ENCODE assay signal across 4 cellular contexts in the genomic region with DNA sequence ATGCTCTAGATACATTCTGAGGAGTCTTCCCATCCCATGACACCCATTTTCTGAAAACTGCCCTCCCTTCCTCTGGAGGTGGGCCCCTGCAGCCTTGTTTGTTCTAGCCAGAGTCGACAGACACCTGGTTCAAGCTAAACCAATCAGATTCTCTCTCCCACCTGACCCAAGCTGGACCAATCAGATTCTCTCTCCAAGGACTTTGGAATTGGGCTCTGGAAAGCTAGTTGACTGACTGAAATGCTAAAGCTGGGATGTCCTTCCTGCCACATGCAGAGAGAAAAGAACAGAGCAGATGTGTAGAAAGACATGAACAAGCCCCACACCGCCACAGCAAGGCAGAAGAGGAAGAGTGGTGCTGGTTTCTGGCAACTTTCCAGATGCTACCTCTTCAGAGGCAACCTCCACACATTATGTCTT.
TF ChIP-seq lines count a peak whose summit lies in the region.

No MANE protein-coding gene starts in this region.

TF ChIP-seq in A549, 52 proteins besides CTCF, POLR2A, EP300 and RAD21:
- TF ChIP-seq, protein P1, sequence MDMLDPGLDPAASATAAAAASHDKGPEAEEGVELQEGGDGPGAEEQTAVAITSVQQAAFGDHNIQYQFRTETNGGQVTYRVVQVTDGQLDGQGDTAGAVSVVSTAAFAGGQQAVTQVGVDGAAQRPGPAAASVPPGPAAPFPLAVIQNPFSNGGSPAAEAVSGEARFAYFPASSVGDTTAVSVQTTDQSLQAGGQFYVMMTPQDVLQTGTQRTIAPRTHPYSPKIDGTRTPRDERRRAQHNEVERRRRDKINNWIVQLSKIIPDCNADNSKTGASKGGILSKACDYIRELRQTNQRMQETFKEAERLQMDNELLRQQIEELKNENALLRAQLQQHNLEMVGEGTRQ (IDR thresholded peaks at IDR 0.05) = 0 out of 2 replicates have a peak, but pooled peaks have one; percentile 9
- TF ChIP-seq TP53 (CRISPR knock-in tag; IDR thresholded peaks at IDR 0.05) = no peak
- no peak for TF ChIP-seq KDM5A (IDR thresholded peaks at IDR 0.05)

TF ChIP-seq in HCT116, 20 proteins besides CTCF, POLR2A, EP300 and RAD21:
- TF ChIP-seq SP1 (IDR thresholded peaks at IDR 0.05; ENCODE audit: low read depth) (no peak), YY1 (IDR thresholded peaks at IDR 0.05; ENCODE audit: extremely low read depth, insufficient replicate concordance, low read depth, low read length) (no peak), SIN3A (IDR thresholded peaks at IDR 0.05; ENCODE audit: low read depth) (no peak), CEBPB (IDR thresholded peaks at IDR 0.05; ENCODE audit: low read depth) (no peak), FOSL1 (IDR thresholded peaks at IDR 0.05; ENCODE audit: low read depth) (no peak)
- TF ChIP-seq, protein P2, sequence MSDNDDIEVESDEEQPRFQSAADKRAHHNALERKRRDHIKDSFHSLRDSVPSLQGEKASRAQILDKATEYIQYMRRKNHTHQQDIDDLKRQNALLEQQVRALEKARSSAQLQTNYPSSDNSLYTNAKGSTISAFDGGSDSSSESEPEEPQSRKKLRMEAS (IDR thresholded peaks at IDR 0.05) = no peak
- TF ChIP-seq, protein P3, sequence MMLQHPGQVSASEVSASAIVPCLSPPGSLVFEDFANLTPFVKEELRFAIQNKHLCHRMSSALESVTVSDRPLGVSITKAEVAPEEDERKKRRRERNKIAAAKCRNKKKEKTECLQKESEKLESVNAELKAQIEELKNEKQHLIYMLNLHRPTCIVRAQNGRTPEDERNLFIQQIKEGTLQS (IDR thresholded peaks at IDR 0.05) = no peak
- TF ChIP-seq, protein P4, sequence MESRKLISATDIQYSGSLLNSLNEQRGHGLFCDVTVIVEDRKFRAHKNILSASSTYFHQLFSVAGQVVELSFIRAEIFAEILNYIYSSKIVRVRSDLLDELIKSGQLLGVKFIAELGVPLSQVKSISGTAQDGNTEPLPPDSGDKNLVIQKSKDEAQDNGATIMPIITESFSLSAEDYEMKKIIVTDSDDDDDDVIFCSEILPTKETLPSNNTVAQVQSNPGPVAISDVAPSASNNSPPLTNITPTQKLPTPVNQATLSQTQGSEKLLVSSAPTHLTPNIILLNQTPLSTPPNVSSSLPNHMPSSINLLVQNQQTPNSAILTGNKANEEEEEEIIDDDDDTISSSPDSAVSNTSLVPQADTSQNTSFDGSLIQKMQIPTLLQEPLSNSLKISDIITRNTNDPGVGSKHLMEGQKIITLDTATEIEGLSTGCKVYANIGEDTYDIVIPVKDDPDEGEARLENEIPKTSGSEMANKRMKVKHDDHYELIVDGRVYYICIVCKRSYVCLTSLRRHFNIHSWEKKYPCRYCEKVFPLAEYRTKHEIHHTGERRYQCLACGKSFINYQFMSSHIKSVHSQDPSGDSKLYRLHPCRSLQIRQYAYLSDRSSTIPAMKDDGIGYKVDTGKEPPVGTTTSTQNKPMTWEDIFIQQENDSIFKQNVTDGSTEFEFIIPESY (IDR thresholded peaks at IDR 0.05; ENCODE audit: extremely low read depth, insufficient replicate concordance, low read length) = no peak

TF ChIP-seq in K562, 482 proteins besides CTCF, POLR2A, EP300 and RAD21:
- TF ChIP-seq, protein P5, sequence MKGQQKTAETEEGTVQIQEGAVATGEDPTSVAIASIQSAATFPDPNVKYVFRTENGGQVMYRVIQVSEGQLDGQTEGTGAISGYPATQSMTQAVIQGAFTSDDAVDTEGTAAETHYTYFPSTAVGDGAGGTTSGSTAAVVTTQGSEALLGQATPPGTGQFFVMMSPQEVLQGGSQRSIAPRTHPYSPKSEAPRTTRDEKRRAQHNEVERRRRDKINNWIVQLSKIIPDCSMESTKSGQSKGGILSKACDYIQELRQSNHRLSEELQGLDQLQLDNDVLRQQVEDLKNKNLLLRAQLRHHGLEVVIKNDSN (CRISPR knock-in tag; IDR thresholded peaks at IDR 0.05) = peak; percentile 74
- TF ChIP-seq RAD51 (IDR thresholded peaks at IDR 0.05; ENCODE audit: borderline replicate concordance, low read depth) (peak; percentile 54; the same call in 1 of the 2 replicates), JUN (IDR thresholded peaks at IDR 0.05; ENCODE audit: borderline replicate concordance, low read depth, low read length) (no peak), JUN (CRISPR knock-in tag; IDR thresholded peaks at IDR 0.05; ENCODE audit: borderline replicate concordance) (no peak), PHTF2 (CRISPR knock-in tag; IDR thresholded peaks at IDR 0.05) (no peak), ZC3H8 (IDR thresholded peaks at IDR 0.05) (no peak), ASH1L (IDR thresholded peaks at IDR 0.05; ENCODE audit: borderline replicate concordance, low read depth, partially characterized antibody) (no peak), SMAD4 (CRISPR knock-in tag; conservative IDR thresholded peaks at IDR 0.05) (no peak), NFYB (IDR thresholded peaks at IDR 0.05; ENCODE audit: extremely low read depth, insufficient read length) (peak; percentile 5), FOXA3 (CRISPR knock-in tag; conservative IDR thresholded peaks at IDR 0.05 in 1 of 2, IDR thresholded peaks at IDR 0.05 in 1 of 2) (0 out of 4 replicates have a peak, but pooled peaks of 1 of the 2 experiments have one; percentile 22), NFIC (IDR thresholded peaks at IDR 0.05) (peak; percentile 87)
- TF ChIP-seq, protein P6, sequence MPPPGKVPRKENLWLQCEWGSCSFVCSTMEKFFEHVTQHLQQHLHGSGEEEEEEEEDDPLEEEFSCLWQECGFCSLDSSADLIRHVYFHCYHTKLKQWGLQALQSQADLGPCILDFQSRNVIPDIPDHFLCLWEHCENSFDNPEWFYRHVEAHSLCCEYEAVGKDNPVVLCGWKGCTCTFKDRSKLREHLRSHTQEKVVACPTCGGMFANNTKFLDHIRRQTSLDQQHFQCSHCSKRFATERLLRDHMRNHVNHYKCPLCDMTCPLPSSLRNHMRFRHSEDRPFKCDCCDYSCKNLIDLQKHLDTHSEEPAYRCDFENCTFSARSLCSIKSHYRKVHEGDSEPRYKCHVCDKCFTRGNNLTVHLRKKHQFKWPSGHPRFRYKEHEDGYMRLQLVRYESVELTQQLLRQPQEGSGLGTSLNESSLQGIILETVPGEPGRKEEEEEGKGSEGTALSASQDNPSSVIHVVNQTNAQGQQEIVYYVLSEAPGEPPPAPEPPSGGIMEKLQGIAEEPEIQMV (tag; conservative IDR thresholded peaks at IDR 0.05; ENCODE audit: low read depth) = no peak
- TF ChIP-seq, protein P7, sequence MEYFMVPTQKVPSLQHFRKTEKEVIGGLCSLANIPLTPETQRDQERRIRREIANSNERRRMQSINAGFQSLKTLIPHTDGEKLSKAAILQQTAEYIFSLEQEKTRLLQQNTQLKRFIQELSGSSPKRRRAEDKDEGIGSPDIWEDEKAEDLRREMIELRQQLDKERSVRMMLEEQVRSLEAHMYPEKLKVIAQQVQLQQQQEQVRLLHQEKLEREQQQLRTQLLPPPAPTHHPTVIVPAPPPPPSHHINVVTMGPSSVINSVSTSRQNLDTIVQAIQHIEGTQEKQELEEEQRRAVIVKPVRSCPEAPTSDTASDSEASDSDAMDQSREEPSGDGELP (CRISPR knock-in tag; IDR thresholded peaks at IDR 0.05; ENCODE audit: borderline replicate concordance) = no peak
- TF ChIP-seq, protein P1 (CRISPR knock-in tag; IDR thresholded peaks at IDR 0.05) = 0 out of 2 replicates have a peak, but pooled peaks have one; percentile 43

TF ChIP-seq in HepG2, 621 proteins besides CTCF, POLR2A, EP300 and RAD21 (continues in another document):
- no peak for TF ChIP-seq ZFP62 (CRISPR knock-in tag; IDR thresholded peaks at IDR 0.05)
- no peak for TF ChIP-seq NFIB (CRISPR knock-in tag; IDR thresholded peaks at IDR 0.05; ENCODE audit: borderline replicate concordance)
- TF ChIP-seq REPIN1 (CRISPR knock-in tag; IDR thresholded peaks at IDR 0.05; ENCODE audit: borderline replicate concordance, low read depth) = peak; percentile 38; the same call in 1 of the 2 replicates
- no peak for TF ChIP-seq ZNF546 (CRISPR knock-in tag; conservative IDR thresholded peaks at IDR 0.05)
- TF ChIP-seq ZNF382 (CRISPR knock-in tag; IDR thresholded peaks at IDR 0.05; ENCODE audit: borderline replicate concordance) = no peak
- no peak for TF ChIP-seq FOXM1 (CRISPR knock-in tag; IDR thresholded peaks at IDR 0.05)
- TF ChIP-seq XRCC5 (optimal IDR thresholded peaks at IDR 0.05; ENCODE audit: low read length) = no peak
- no peak for TF ChIP-seq NR2F1 (CRISPR knock-in tag; IDR thresholded peaks at IDR 0.05)
- TF ChIP-seq YEATS4 (CRISPR knock-in tag; IDR thresholded peaks at IDR 0.05; ENCODE audit: borderline replicate concordance) = peak; percentile 53; the same call in 1 of the 2 replicates
- TF ChIP-seq ARHGAP35 (CRISPR knock-in tag; IDR thresholded peaks at IDR 0.05; ENCODE audit: borderline replicate concordance) = no peak
- peak; percentile 58; the same call in 1 of the 2 replicates for TF ChIP-seq TAF1 (CRISPR knock-in tag; IDR thresholded peaks at IDR 0.05)
- no peak for TF ChIP-seq ZNF468 (CRISPR knock-in tag; IDR thresholded peaks at IDR 0.05)
- TF ChIP-seq ZNF138 (CRISPR knock-in tag; IDR thresholded peaks at IDR 0.05; ENCODE audit: low read depth) = no peak
- no peak for TF ChIP-seq ZBTB8A (CRISPR knock-in tag; IDR thresholded peaks at IDR 0.05; ENCODE audit: borderline replicate concordance, low read depth)
- TF ChIP-seq, protein P8, sequence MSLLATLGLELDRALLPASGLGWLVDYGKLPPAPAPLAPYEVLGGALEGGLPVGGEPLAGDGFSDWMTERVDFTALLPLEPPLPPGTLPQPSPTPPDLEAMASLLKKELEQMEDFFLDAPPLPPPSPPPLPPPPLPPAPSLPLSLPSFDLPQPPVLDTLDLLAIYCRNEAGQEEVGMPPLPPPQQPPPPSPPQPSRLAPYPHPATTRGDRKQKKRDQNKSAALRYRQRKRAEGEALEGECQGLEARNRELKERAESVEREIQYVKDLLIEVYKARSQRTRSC (CRISPR knock-in tag; IDR thresholded peaks at IDR 0.05; ENCODE audit: low read depth) = no peak
- TF ChIP-seq, protein P9, sequence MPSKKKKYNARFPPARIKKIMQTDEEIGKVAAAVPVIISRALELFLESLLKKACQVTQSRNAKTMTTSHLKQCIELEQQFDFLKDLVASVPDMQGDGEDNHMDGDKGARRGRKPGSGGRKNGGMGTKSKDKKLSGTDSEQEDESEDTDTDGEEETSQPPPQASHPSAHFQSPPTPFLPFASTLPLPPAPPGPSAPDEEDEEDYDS (CRISPR knock-in tag; IDR thresholded peaks at IDR 0.05) = peak; percentile 81
- no peak for TF ChIP-seq PPARG (CRISPR knock-in tag; conservative IDR thresholded peaks at IDR 0.05)
- TF ChIP-seq, protein P10, sequence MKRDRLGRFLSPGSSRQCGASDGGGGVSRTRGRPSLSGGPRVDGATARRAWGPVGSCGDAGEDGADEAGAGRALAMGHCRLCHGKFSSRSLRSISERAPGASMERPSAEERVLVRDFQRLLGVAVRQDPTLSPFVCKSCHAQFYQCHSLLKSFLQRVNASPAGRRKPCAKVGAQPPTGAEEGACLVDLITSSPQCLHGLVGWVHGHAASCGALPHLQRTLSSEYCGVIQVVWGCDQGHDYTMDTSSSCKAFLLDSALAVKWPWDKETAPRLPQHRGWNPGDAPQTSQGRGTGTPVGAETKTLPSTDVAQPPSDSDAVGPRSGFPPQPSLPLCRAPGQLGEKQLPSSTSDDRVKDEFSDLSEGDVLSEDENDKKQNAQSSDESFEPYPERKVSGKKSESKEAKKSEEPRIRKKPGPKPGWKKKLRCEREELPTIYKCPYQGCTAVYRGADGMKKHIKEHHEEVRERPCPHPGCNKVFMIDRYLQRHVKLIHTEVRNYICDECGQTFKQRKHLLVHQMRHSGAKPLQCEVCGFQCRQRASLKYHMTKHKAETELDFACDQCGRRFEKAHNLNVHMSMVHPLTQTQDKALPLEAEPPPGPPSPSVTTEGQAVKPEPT (CRISPR knock-in tag; IDR thresholded peaks at IDR 0.05; ENCODE audit: low read depth) = no peak
- no peak for TF ChIP-seq SMAD1 (CRISPR knock-in tag; IDR thresholded peaks at IDR 0.05; ENCODE audit: borderline replicate concordance, low read depth)
- TF ChIP-seq RBFOX2 (IDR thresholded peaks at IDR 0.05; ENCODE audit: low read depth, low read length) = 0 out of 2 replicates have a peak, but pooled peaks have one; percentile 36
- no peak for TF ChIP-seq ZNF776 (CRISPR knock-in tag; IDR thresholded peaks at IDR 0.05)
- TF ChIP-seq ZBTB3 (CRISPR knock-in tag; IDR thresholded peaks at IDR 0.05; ENCODE audit: borderline replicate concordance, low read depth) = no peak
- TF ChIP-seq, protein P1 (IDR thresholded peaks at IDR 0.05; ENCODE audit: low read depth, low read length) = peak; percentile 79
- TF ChIP-seq, protein P1 (CRISPR knock-in tag; IDR thresholded peaks at IDR 0.05; ENCODE audit: borderline replicate concordance) = peak; percentile 85; the same call in 1 of the 2 replicates
- TF ChIP-seq, protein P11, sequence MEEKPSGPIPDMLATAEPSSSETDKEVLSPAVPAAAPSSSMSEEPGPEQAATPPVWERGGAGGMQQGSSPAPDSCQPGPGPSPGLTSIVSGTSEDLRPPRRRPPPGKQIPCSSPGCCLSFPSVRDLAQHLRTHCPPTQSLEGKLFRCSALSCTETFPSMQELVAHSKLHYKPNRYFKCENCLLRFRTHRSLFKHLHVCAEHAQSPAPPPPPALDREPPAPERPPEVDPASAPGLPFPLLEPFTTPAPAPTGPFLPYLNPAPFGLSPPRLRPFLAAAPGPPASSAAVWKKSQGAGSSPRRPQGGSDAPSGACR (CRISPR knock-in tag; IDR thresholded peaks at IDR 0.05) = no peak
- peak; percentile 63 for TF ChIP-seq POLR2G (IDR thresholded peaks at IDR 0.05; ENCODE audit: low read depth, low read length)
- no peak for TF ChIP-seq RBAK (CRISPR knock-in tag; IDR thresholded peaks at IDR 0.05)
- no peak for TF ChIP-seq SOX13 (IDR thresholded peaks at IDR 0.05)
- TF ChIP-seq SOX13 (CRISPR knock-in tag; conservative IDR thresholded peaks at IDR 0.05 in 1 of 2, IDR thresholded peaks at IDR 0.05 in 1 of 2) = peak in 1 of 2 experiments; percentile 13; a peak in 1 of 4 replicates
